Comparison of ENCODE assay signal across 9 cellular contexts in the genomic region with DNA sequence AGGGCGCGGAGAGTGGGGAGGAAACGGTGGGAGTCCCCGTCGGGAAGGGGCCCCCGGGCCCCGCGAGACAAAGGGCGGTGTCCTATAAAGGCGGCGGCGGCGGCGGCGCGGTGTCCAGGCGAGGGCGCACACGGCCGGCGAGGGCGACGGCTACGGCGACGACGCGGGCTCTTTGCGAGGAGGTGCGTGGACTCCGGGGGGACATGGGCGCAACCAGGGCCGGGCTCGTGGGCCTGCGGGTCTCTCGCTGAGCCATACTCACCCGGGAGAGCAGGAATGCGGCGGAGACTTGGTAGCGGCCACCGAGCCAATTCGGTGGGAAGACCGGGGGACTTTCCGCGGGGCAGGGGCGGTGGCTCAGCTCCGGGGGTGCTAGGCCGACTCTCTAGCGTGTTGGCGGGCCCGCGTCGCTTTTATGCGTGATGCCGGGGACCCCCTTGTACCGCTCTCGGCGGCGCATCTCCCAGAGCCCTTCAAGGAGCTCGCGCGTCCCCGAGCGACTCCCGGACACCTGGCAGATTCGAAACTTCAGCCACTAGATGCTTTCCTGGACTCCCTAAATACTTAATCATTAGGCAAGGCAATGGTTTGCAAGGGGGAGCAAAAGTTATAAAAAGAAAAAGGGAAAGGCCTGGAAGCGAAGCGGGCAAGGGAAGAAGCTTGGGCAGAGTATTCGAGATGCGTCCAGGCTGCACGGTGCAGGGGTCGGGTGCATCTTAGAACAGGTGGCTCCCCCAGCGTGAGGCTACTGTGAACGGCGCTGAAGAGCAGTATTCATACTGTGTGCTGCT. TPM values are rescaled to one million over a fixed set of nuclear protein-coding genes. Genes with fewer than 3 reads are reported as not detected.
DNase-seq lines count a peak whose midpoint lies in the region; ATAC-seq and TF ChIP-seq lines count a peak whose summit lies in the region.
"Had no signal": no experiment of that assay in that cellular context is flagged by ENCODE, and none has a peak within 500 bp of the region (broad histone marks: within the 10 kb centered on the region; RNA-seq: fewer than 3 reads in every experiment).

No MANE protein-coding gene starts in this region.

- no peaks in the 10 kb centered on the region for H3K9me2 ChIP-seq in PC-3 (replicated peaks; ENCODE audit: low read length)

- TF ChIP-seq EP300 in upper lobe of left lung (IDR thresholded peaks at IDR 0.05): no peak

- H3K4me1 ChIP-seq in PC-3 (ENCODE audit: insufficient read depth, low read length) (no peaks in the 10 kb centered on the region), upper lobe of left lung (peaks cover 9 to 15% (median 11%) of the 10 kb centered on the region in 4 donors)

- intact Hi-C loops in PC-3 (cut with micrococcal nuclease): no loop called here

- peak overlapping the region; percentile 67 for H3K4me3 ChIP-seq in PC-3 (ENCODE audit: low read length)
- peak overlapping the region in 3 of 4 donors; percentile 27 to 50 (median 49) for H3K4me3 ChIP-seq in upper lobe of left lung

- H3K9ac ChIP-seq in PC-3 (ENCODE audit: low read length): no peak overlapping the region

- CTCF ChIA-PET in PC-3 (lab: Charles Lee): no interaction called here

- ATAC-seq in HG02938 (IDR thresholded peaks at IDR 0.05; ENCODE audit: unreplicated experiment): peak; percentile 50
- peak; percentile 78 for ATAC-seq in PC-3
- peak in 1 of 2 donors; percentile 54 for ATAC-seq in upper lobe of left lung (ENCODE audit: low FRiP score in 2 of 2)

- POLR2A ChIA-PET in PC-3 (lab: Charles Lee; ENCODE audit: unreplicated experiment): no interaction called here

- no peaks in the 10 kb centered on the region for H3K79me2 ChIP-seq in PC-3 (ENCODE audit: low read length)

- H2AFZ ChIP-seq in PC-3 (ENCODE audit: low read length): peak overlapping the region; percentile 88

- H3K27ac ChIP-seq in PC-3 (ENCODE audit: low read length) (no peak overlapping the region), upper lobe of left lung (no peak overlapping the region)

- TF ChIP-seq CTCF in PC-3 (conservative IDR thresholded peaks at IDR 0.05; ENCODE audit: low read depth, low read length) (peak; percentile 41), upper lobe of left lung (IDR thresholded peaks at IDR 0.05) (no peak)

- H3K9me3 ChIP-seq in PC-3 (ENCODE audit: low read length) (no peaks in the 10 kb centered on the region), upper lobe of left lung (no peaks in the 10 kb centered on the region)

- H3K27me3 ChIP-seq in PC-3 (ENCODE audit: low read length) (no peaks in the 10 kb centered on the region), upper lobe of left lung (peaks cover 0 to 11% (median 3%) of the 10 kb centered on the region in 4 donors)

- H3K36me3 ChIP-seq in PC-3 (ENCODE audit: low read depth, low read length) (no peaks in the 10 kb centered on the region), upper lobe of left lung (no peaks in the 10 kb centered on the region)

- H3F3A ChIP-seq in PC-3 (ENCODE audit: low read length, unreplicated experiment): no peaks in the 10 kb centered on the region

- H3K4me2 ChIP-seq in PC-3 (ENCODE audit: low read length): peak overlapping the region; percentile 79

- peak; percentile 25 for DNase-seq in stimulated activated CD4-positive, alpha-beta T cell treated with anti-CD3 and anti-CD28 coated beads, Interleukin-15, amount 100 ng/mL, for 24 hours
- DNase-seq in stimulated activated CD4-positive, alpha-beta T cell treated with anti-CD3 and anti-CD28 coated beads, Interleukin-12 subunit alpha, Interleukin-12 subunit beta, amount 100 ng/mL, for 4 hours: no peak
- DNase-seq in PC-3 (no peak), dermis blood vessel endothelial cell (peak; percentile 28), lung microvascular endothelial cell (ENCODE audit: low read depth in 2 of 2) (peak; percentile 11 to 27), upper lobe of left lung (peak in 1 of 2 donors; percentile 88), mucosa of gallbladder (ENCODE audit: low spot score) (no peak)

- H4K20me1 ChIP-seq in PC-3 (ENCODE audit: low read length): no peaks in the 10 kb centered on the region

- 2 to 5% methylated on average over 17 to 46 of the region's 75 CpGs for WGBS in upper lobe of left lung, 2 donors

- no peak for TF ChIP-seq POLR2A in upper lobe of left lung (IDR thresholded peaks at IDR 0.05)

- no TSS peak for BruUV-seq in PC-3 (replicated peaks; lab: Mats Ljungman, UMichigan)

RNA-seq across cellular contexts. Expression of a gene that starts 5.9 kb away (rescaled TPM):
- not detected in 2 replicates for total RNA-seq in PC-3 (2014; rRNA removed)
- total RNA-seq in dermis blood vessel endothelial cell: not detected in 2 replicates
- not detected in 2 replicates for total RNA-seq in lung microvascular endothelial cell
- not detected for total RNA-seq in upper lobe of left lung
- 0.58 TPM for total RNA-seq in mucosa of gallbladder
- total RNA-seq: glomerular endothelial cell had no signal

RNA-seq across cellular contexts. Expression of a gene that starts 38.0 kb away (rescaled TPM):
- total RNA-seq in PC-3 (2014; rRNA removed): 13.3 and 16.0 TPM in 2 replicates
- total RNA-seq in dermis blood vessel endothelial cell: 6.5 and 6.8 TPM in 2 replicates
- 5.0 and 6.3 TPM in 2 replicates for total RNA-seq in lung microvascular endothelial cell
- 10 to 100 TPM in 4 of 6 donors, 1 to 10 TPM in 2; 2.1 to 17.4 (median 10.9) TPM for total RNA-seq in upper lobe of left lung
- 12.6 TPM for total RNA-seq in mucosa of gallbladder

Comparison
In these comparisons a context has a peak if more than half of its experiments do, and no peak if none do; other contexts are left out.
1. DNase-seq: peak in stimulated activated CD4-positive, alpha-beta T cell treated with anti-CD3 and anti-CD28 coated beads, Interleukin-15, amount 100 ng/mL, for 24 hours (single experiment), dermis blood vessel endothelial cell (single experiment) and lung microvascular endothelial cell (2 of 2); none in stimulated activated CD4-positive, alpha-beta T cell treated with anti-CD3 and anti-CD28 coated beads, Interleukin-12 subunit alpha, Interleukin-12 subunit beta, amount 100 ng/mL, for 4 hours (single experiment), PC-3 (single experiment) and mucosa of gallbladder (single experiment).